Comparison of ENCODE assay signal across 1 cellular context in the genomic region with DNA sequence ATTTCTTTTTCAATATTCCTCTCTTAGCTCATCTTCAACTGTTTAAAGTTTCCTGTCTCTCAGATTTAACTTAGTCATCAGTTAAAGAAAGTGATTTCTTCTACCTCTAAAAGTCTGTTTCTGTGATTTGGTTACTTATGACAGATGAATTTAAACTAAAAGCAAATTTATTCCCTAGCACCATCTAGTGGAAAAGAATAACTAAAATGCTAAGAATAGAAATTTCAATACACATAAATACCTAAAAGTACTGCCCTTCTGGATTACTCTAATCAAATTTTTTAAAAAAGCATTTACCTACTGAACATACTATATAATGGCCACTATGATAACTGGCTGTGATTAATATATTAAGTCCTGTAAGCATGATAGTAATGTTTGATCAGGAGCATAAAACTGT.
TF ChIP-seq lines count a peak whose summit lies in the region.

No MANE protein-coding gene starts in this region.

TF ChIP-seq in K562, 482 proteins besides CTCF, POLR2A, EP300 and RAD21 (continued from another document):
- TF ChIP-seq, protein P1, sequence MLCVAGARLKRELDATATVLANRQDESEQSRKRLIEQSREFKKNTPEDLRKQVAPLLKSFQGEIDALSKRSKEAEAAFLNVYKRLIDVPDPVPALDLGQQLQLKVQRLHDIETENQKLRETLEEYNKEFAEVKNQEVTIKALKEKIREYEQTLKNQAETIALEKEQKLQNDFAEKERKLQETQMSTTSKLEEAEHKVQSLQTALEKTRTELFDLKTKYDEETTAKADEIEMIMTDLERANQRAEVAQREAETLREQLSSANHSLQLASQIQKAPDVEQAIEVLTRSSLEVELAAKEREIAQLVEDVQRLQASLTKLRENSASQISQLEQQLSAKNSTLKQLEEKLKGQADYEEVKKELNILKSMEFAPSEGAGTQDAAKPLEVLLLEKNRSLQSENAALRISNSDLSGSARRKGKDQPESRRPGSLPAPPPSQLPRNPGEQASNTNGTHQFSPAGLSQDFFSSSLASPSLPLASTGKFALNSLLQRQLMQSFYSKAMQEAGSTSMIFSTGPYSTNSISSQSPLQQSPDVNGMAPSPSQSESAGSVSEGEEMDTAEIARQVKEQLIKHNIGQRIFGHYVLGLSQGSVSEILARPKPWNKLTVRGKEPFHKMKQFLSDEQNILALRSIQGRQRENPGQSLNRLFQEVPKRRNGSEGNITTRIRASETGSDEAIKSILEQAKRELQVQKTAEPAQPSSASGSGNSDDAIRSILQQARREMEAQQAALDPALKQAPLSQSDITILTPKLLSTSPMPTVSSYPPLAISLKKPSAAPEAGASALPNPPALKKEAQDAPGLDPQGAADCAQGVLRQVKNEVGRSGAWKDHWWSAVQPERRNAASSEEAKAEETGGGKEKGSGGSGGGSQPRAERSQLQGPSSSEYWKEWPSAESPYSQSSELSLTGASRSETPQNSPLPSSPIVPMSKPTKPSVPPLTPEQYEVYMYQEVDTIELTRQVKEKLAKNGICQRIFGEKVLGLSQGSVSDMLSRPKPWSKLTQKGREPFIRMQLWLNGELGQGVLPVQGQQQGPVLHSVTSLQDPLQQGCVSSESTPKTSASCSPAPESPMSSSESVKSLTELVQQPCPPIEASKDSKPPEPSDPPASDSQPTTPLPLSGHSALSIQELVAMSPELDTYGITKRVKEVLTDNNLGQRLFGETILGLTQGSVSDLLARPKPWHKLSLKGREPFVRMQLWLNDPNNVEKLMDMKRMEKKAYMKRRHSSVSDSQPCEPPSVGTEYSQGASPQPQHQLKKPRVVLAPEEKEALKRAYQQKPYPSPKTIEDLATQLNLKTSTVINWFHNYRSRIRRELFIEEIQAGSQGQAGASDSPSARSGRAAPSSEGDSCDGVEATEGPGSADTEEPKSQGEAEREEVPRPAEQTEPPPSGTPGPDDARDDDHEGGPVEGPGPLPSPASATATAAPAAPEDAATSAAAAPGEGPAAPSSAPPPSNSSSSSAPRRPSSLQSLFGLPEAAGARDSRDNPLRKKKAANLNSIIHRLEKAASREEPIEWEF (CRISPR knock-in tag; IDR thresholded peaks at IDR 0.05): no peak
- no peak for TF ChIP-seq ETS2 (tag; IDR thresholded peaks at IDR 0.05; ENCODE audit: borderline replicate concordance, poor library complexity, severe bottlenecking)
- TF ChIP-seq SMAD4 (CRISPR knock-in tag; conservative IDR thresholded peaks at IDR 0.05): no peak
